Comparison of ENCODE assay signal across 14 cellular contexts in genomic region chr19:45421953-45422498, GRCh38. TPM values are rescaled to one million over a fixed set of nuclear protein-coding genes. Genes with fewer than 3 reads are reported as not detected.
DNase-seq lines count a peak whose midpoint lies in the region; ATAC-seq and TF ChIP-seq lines count a peak whose summit lies in the region.
"Had no signal": no experiment of that assay in that cellular context is flagged by ENCODE, and none has a peak within 500 bp of the region (broad histone marks: within the 10 kb centered on the region; RNA-seq: fewer than 3 reads in every experiment).

No MANE protein-coding gene starts in this region.

- H3K4me1 Mint-ChIP-seq in activated T-cell treated with anti-CD3 and anti-CD28 coated beads, Interleukin-2, amount 50 U/mL, for 24 hours (ENCODE audit: low read depth): peaks cover 53% of the 10 kb centered on the region
- H3K4me1 Mint-ChIP-seq in activated T-cell treated with anti-CD3 and anti-CD28 coated beads, Interleukin-2, amount 50 U/mL, for 72 hours (ENCODE audit: low read depth): peaks cover 56% of the 10 kb centered on the region
- peaks cover 34% of the 10 kb centered on the region for H3K4me1 Mint-ChIP-seq in osteocyte (ENCODE audit: unreplicated experiment)

- no peak for DNase-seq in activated T-cell treated with anti-CD3 and anti-CD28 coated beads, Interleukin-2, amount 50 U/mL, for 24 hours
- DNase-seq in activated T-cell treated with anti-CD3 and anti-CD28 coated beads, Interleukin-2, amount 50 U/mL, for 72 hours: no peak
- peak; percentile 27 for DNase-seq in MV-4-11 (lab: John Stamatoyannopoulos, UW)
- DNase-seq in brain microvascular endothelial cell: no peak
- no peak for DNase-seq in osteocyte (ENCODE audit: extremely low spot score, unreplicated experiment)
- DNase-seq in stimulated activated CD4-positive, alpha-beta T cell treated with anti-CD3 and anti-CD28 coated beads, Interleukin-15, amount 100 ng/mL, for 24 hours: no peak
- no peak for DNase-seq in medulla oblongata (ENCODE audit: extremely low spot score)
- DNase-seq: anterior cingulate cortex; H7; NCI-H226; stimulated activated CD4-positive, alpha-beta T cell treated with anti-CD3 and anti-CD28 coated beads, Interleukin-12 subunit alpha, Interleukin-12 subunit beta, amount 100 ng/mL, for 4 hours had no signal

- in situ Hi-C loops in brain microvascular endothelial cell (cut with HindIII; ENCODE audit: low pct_ligation_motif_present, low sequenced_read_pairs): no loop called here

- H3K4me3 ChIP-seq in brain microvascular endothelial cell (ENCODE audit: low read depth, low read length): peak overlapping the region; percentile 9

- no peak overlapping the region for H3K27ac ChIP-seq in brain microvascular endothelial cell

- H3K27ac Mint-ChIP-seq in activated T-cell treated with anti-CD3 and anti-CD28 coated beads, Interleukin-2, amount 50 U/mL, for 24 hours: peak overlapping the region; percentile 85
- H3K27ac Mint-ChIP-seq in activated T-cell treated with anti-CD3 and anti-CD28 coated beads, Interleukin-2, amount 50 U/mL, for 72 hours: no peak overlapping the region
- H3K27ac Mint-ChIP-seq in osteocyte (ENCODE audit: unreplicated experiment): peak overlapping the region; percentile 20

- H3K27me3 ChIP-seq in brain microvascular endothelial cell (replicated peaks): no peaks in the 10 kb centered on the region

- ATAC-seq in activated T-cell treated with anti-CD3 and anti-CD28 coated beads, Interleukin-2, amount 50 U/mL, for 72 hours (replicated peaks in 1 of 2): no peak
- ATAC-seq in HG02642 (IDR thresholded peaks at IDR 0.05; ENCODE audit: poor library complexity, unreplicated experiment): no peak
- ATAC-seq: activated CD4-positive, CD25-positive, alpha-beta regulatory T cell treated with anti-CD3 and anti-CD28 coated beads, Interleukin-2, amount 50 U/mL, for 24 hours; Right ventricle myocardium inferior had no signal

- H3K36me3 ChIP-seq in brain microvascular endothelial cell (replicated peaks): peaks cover 28% of the 10 kb centered on the region

- peaks cover 61% of the 10 kb centered on the region for H3K36me3 Mint-ChIP-seq in activated T-cell treated with anti-CD3 and anti-CD28 coated beads, Interleukin-2, amount 50 U/mL, for 24 hours (ENCODE audit: low read depth)
- peaks cover 0 to 15% of the 10 kb centered on the region in 2 donors for H3K36me3 Mint-ChIP-seq in activated T-cell treated with anti-CD3 and anti-CD28 coated beads, Interleukin-2, amount 50 U/mL, for 72 hours (ENCODE audit: insufficient read depth in 2 of 2)
- H3K36me3 Mint-ChIP-seq in osteocyte (ENCODE audit: unreplicated experiment): peaks cover 7% of the 10 kb centered on the region

- no peak for TF ChIP-seq CTCF in brain microvascular endothelial cell (IDR thresholded peaks at IDR 0.05; ENCODE audit: low read depth, low read length, missing control alignments)
- no peak for TF ChIP-seq CTCF in osteocyte (IDR thresholded peaks at IDR 0.05)

- H3K4me3 Mint-ChIP-seq in activated T-cell treated with anti-CD3 and anti-CD28 coated beads, Interleukin-2, amount 50 U/mL, for 24 hours: peak overlapping the region; percentile 24
- H3K4me3 Mint-ChIP-seq in activated T-cell treated with anti-CD3 and anti-CD28 coated beads, Interleukin-2, amount 50 U/mL, for 72 hours: peak overlapping the region in 1 of 2 donors; percentile 37
- peak overlapping the region; percentile 42 for H3K4me3 Mint-ChIP-seq in osteocyte (ENCODE audit: unreplicated experiment)

- H3K9me3 Mint-ChIP-seq in activated T-cell treated with anti-CD3 and anti-CD28 coated beads, Interleukin-2, amount 50 U/mL, for 24 hours: no peaks in the 10 kb centered on the region
- no peaks in the 10 kb centered on the region for H3K9me3 Mint-ChIP-seq in activated T-cell treated with anti-CD3 and anti-CD28 coated beads, Interleukin-2, amount 50 U/mL, for 72 hours
- H3K9me3 Mint-ChIP-seq in osteocyte (ENCODE audit: unreplicated experiment): no peaks in the 10 kb centered on the region

- H3K27me3 Mint-ChIP-seq in activated T-cell treated with anti-CD3 and anti-CD28 coated beads, Interleukin-2, amount 50 U/mL, for 24 hours: no peaks in the 10 kb centered on the region
- no peaks in the 10 kb centered on the region for H3K27me3 Mint-ChIP-seq in activated T-cell treated with anti-CD3 and anti-CD28 coated beads, Interleukin-2, amount 50 U/mL, for 72 hours (ENCODE audit: low read depth)
- no peaks in the 10 kb centered on the region for H3K27me3 Mint-ChIP-seq in osteocyte (ENCODE audit: unreplicated experiment)

RNA-seq across cellular contexts. Expression of gene ERCC1, which starts 1.7 kb away (rescaled TPM):
- 10 to 100 TPM; 71.0 to 73.9 TPM for total RNA-seq in activated T-cell treated with anti-CD3 and anti-CD28 coated beads, Interleukin-2, amount 50 U/mL, for 72 hours
- 96.7 and 117 TPM in 2 replicates for total RNA-seq in osteocyte

RNA-seq across cellular contexts. Expression of gene POLR1G, which starts 15.6 kb away (rescaled TPM):
- total RNA-seq in activated T-cell treated with anti-CD3 and anti-CD28 coated beads, Interleukin-2, amount 50 U/mL, for 72 hours: 1 to 10 TPM; 3.4 to 4.9 TPM
- total RNA-seq in osteocyte: 7.6 and 9.1 TPM in 2 replicates

RNA-seq across cellular contexts. Expression of gene PPP1R13L, which starts 17.2 kb away (rescaled TPM):
- total RNA-seq in activated T-cell treated with anti-CD3 and anti-CD28 coated beads, Interleukin-2, amount 50 U/mL, for 72 hours: 10 to 100 TPM; 22.7 to 32.0 TPM
- 48.7 and 53.5 TPM in 2 replicates for total RNA-seq in osteocyte

RNA-seq across cellular contexts. Expression of gene FOSB, which starts 45.8 kb away (rescaled TPM):
- 10 to 100 TPM; 20.3 to 24.6 TPM for total RNA-seq in activated T-cell treated with anti-CD3 and anti-CD28 coated beads, Interleukin-2, amount 50 U/mL, for 72 hours
- 93.8 and 176 TPM in 2 replicates for total RNA-seq in osteocyte

RNA-seq across cellular contexts. Expression of gene ERCC2, which starts 51.7 kb away (rescaled TPM):
- 10 to 100 TPM; 20.4 to 23.2 TPM for total RNA-seq in activated T-cell treated with anti-CD3 and anti-CD28 coated beads, Interleukin-2, amount 50 U/mL, for 72 hours
- total RNA-seq in osteocyte: 32.1 and 32.7 TPM in 2 replicates
